In the genomic region with DNA sequence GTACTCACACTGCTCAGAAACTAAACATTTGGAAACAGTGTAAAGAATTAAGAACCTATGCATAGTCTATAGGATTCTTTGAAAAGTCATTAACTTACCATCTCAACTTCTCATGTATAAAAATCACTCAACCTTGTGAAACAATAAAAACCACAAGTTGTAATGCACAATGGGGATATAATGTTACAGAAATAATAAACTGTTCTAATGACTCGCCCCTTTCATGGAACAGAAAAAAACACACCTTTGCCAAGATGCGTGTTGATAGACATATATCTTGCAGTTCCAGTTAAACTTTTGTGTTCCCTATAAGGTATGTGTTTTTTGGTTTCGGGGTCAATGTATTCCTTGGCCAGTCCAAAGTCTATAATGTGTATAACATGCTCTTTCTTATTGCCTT, we compare ENCODE assay signal across 16 cellular contexts.
"Had no signal": no experiment of that assay in that cellular context is flagged by ENCODE, and none has a peak within 500 bp of the region (broad histone marks: within the 10 kb centered on the region; RNA-seq: fewer than 3 reads in every experiment).

No MANE protein-coding gene starts in this region.

- H3K4me3 Mint-ChIP-seq: activated CD4-positive, alpha-beta T cell treated with anti-CD3 and anti-CD28 coated beads, Interleukin-2, amount 10 ng/mL, durations not matched to agents 24 days and 14 days; activated naive CD4-positive, alpha-beta T cell treated with anti-CD3 and anti-CD28 coated beads, Interleukin-2, amount 10 ng/mL, durations not matched to agents 7 days and 5 days; nephron had no signal

- H3K9me3 Mint-ChIP-seq: activated CD4-positive, alpha-beta T cell treated with anti-CD3 and anti-CD28 coated beads, Interleukin-2, amount 10 ng/mL, durations not matched to agents 24 days and 14 days; activated naive CD4-positive, alpha-beta T cell treated with anti-CD3 and anti-CD28 coated beads, Interleukin-2, amount 10 ng/mL, durations not matched to agents 7 days and 5 days; activated T-helper 2 cell treated with anti-CD3 and anti-CD28 coated beads, Interferon-gamma antibody, Interleukin-2, Interleukin-4, amounts not matched to agents 10 μg/mL and 5 μg/mL and 100 μg/mL, durations not matched to agents 14 hours and 24 hours and 36 hours; nephron had no signal

- DNase-seq: activated CD4-positive, alpha-beta T cell treated with anti-CD3 and anti-CD28 coated beads, Interleukin-2, amount 10 ng/mL, durations not matched to agents 24 days and 14 days; activated CD4-positive, CD25-positive, alpha-beta regulatory T cell; activated naive CD4-positive, alpha-beta T cell treated with anti-CD3 and anti-CD28 coated beads, Interleukin-2, amount 10 ng/mL, durations not matched to agents 7 days and 5 days; dorsolateral prefrontal cortex; nucleus accumbens; right cardiac atrium; stimulated activated CD4-positive, alpha-beta T cell treated with anti-CD3 and anti-CD28 coated beads, Interleukin-4, amount 100 ng/mL, for 24 hours; stimulated activated naive CD4-positive, alpha-beta T cell; substantia nigra; SW 1271; transverse colon had no signal

- H3K27ac Mint-ChIP-seq: activated CD4-positive, alpha-beta T cell treated with anti-CD3 and anti-CD28 coated beads, Interleukin-2, amount 10 ng/mL, durations not matched to agents 24 days and 14 days; activated naive CD4-positive, alpha-beta T cell treated with anti-CD3 and anti-CD28 coated beads, Interleukin-2, amount 10 ng/mL, durations not matched to agents 7 days and 5 days; nephron had no signal

- H3K4me3 ChIP-seq: ascending aorta, dorsolateral prefrontal cortex, prostate gland, transverse colon had no signal

- H3K27me3 Mint-ChIP-seq: activated CD4-positive, alpha-beta T cell treated with anti-CD3 and anti-CD28 coated beads, Interleukin-2, amount 10 ng/mL, durations not matched to agents 24 days and 14 days; activated naive CD4-positive, alpha-beta T cell treated with anti-CD3 and anti-CD28 coated beads, Interleukin-2, amount 10 ng/mL, durations not matched to agents 7 days and 5 days had no signal

- ATAC-seq: esophagus mucosa, right cardiac atrium had no signal
